In genomic region chr9:129938291-129938979, GRCh38 we compare ENCODE assay signal across 1 cellular context.
TF ChIP-seq lines count a peak whose summit lies in the region.

No MANE protein-coding gene starts in this region.

TF ChIP-seq in H1, 55 proteins besides CTCF, POLR2A, EP300 and RAD21:
- TF ChIP-seq SAP30 (IDR thresholded peaks at IDR 0.05; ENCODE audit: insufficient read depth, insufficient replicate concordance, low read length) (no peak), SIX5 (IDR thresholded peaks at IDR 0.05; ENCODE audit: low read depth, low read length) (no peak), RFX5 (IDR thresholded peaks at IDR 0.05; ENCODE audit: borderline replicate concordance, low read depth, low read length) (no peak), TEAD4 (IDR thresholded peaks at IDR 0.05; ENCODE audit: low read depth, low read length) (no peak), SIRT6 (IDR thresholded peaks at IDR 0.05; ENCODE audit: low read length) (no peak), RBBP5 (IDR thresholded peaks at IDR 0.05; ENCODE audit: borderline replicate concordance, low read depth, low read length) (no peak), EGR1 (IDR thresholded peaks at IDR 0.05; ENCODE audit: borderline replicate concordance, low read depth, low read length) (no peak), HDAC2 (IDR thresholded peaks at IDR 0.05; ENCODE audit: borderline replicate concordance in 1 of 2, low read depth in 2 of 2, low read length in 2 of 2) (no peak), FOSL1 (IDR thresholded peaks at IDR 0.05; ENCODE audit: insufficient read depth, low read depth, low read length) (no peak), RXRA (IDR thresholded peaks at IDR 0.05; ENCODE audit: insufficient read depth, low read depth, low read length) (no peak), GTF2F1 (IDR thresholded peaks at IDR 0.05; ENCODE audit: borderline replicate concordance, low read depth, low read length) (no peak), JUND (IDR thresholded peaks at IDR 0.05; ENCODE audit: low read length) (no peak), KDM4A (IDR thresholded peaks at IDR 0.05; ENCODE audit: low read depth, low read length, severe bottlenecking) (no peak), PHF8 (conservative IDR thresholded peaks at IDR 0.05; ENCODE audit: low read depth, low read length) (no peak), SUZ12 (IDR thresholded peaks at IDR 0.05; ENCODE audit: low read length) (no peak), RNF2 (IDR thresholded peaks at IDR 0.05; ENCODE audit: borderline replicate concordance, low read depth, low read length, missing control alignments, poor library complexity, severe bottlenecking) (no peak), EZH2 (IDR thresholded peaks at IDR 0.05; ENCODE audit: low read depth, low read length, severe bottlenecking) (no peak), CEBPB (IDR thresholded peaks at IDR 0.05; ENCODE audit: low read depth, low read length) (no peak), SIN3A (conservative IDR thresholded peaks at IDR 0.05 in 1 of 2, IDR thresholded peaks at IDR 0.05 in 1 of 2; ENCODE audit: low read depth in 1 of 2, low read length in 2 of 2) (no peak)
- TF ChIP-seq, protein P1, sequence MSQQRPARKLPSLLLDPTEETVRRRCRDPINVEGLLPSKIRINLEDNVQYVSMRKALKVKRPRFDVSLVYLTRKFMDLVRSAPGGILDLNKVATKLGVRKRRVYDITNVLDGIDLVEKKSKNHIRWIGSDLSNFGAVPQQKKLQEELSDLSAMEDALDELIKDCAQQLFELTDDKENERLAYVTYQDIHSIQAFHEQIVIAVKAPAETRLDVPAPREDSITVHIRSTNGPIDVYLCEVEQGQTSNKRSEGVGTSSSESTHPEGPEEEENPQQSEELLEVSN (IDR thresholded peaks at IDR 0.05), result no peak
